In genomic region chr13:46173656-46174055, GRCh38 we compare ENCODE assay signal across 10 cellular contexts. TPM values are rescaled to one million over a fixed set of nuclear protein-coding genes. Genes with fewer than 3 reads are reported as not detected.
DNase-seq lines count a peak whose midpoint lies in the region; ATAC-seq lines count a peak whose summit lies in the region.
"Had no signal": no experiment of that assay in that cellular context is flagged by ENCODE, and none has a peak within 500 bp of the region (broad histone marks: within the 10 kb centered on the region; RNA-seq: fewer than 3 reads in every experiment).

No MANE protein-coding gene starts in this region.

- no peaks in the 10 kb centered on the region for H3K9me3 ChIP-seq in T-helper 17 cell (ENCODE audit: control insufficient read depth, low read length, poor library complexity, severe bottlenecking)
- H3K9me3 ChIP-seq: heart left ventricle had no signal

- peak; percentile 69 for DNase-seq in activated CD8-positive, alpha-beta memory T cell treated with anti-CD3 and anti-CD28 coated beads, Interleukin-2, amount 10 ng/mL, durations not matched to agents 7 days and 5 days
- DNase-seq in activated CD8-positive, alpha-beta memory T cell treated with anti-CD3 and anti-CD28 coated beads for 24 hours = no peak
- DNase-seq in T-helper 17 cell (peak in 2 of 3 donors; percentile 19 to 38), DMS 273 (lab: John Stamatoyannopoulos, UW; ENCODE audit: unreplicated experiment) (no peak), GM19240 (ENCODE audit: insufficient read length, low spot score) (no peak), occipital lobe (lab: John Stamatoyannopoulos, UW) (no peak)
- DNase-seq: central memory CD4-positive, alpha-beta T cell; heart left ventricle had no signal

- peaks cover 87% of the 10 kb centered on the region for H3K4me1 Mint-ChIP-seq in activated CD8-positive, alpha-beta memory T cell treated with anti-CD3 and anti-CD28 coated beads, Interleukin-2, amount 10 ng/mL, durations not matched to agents 7 days and 5 days
- peaks cover 86% of the 10 kb centered on the region for H3K4me1 Mint-ChIP-seq in T-helper 17 cell
- H3K4me1 Mint-ChIP-seq in stimulated activated memory B cell treated with anti-CD40 and anti-IgM and Interleukin-4, amounts not matched to agents 10 μg/mL and 1 μg/mL and 100 μg/mL, for 72 hours = peaks cover 96% of the 10 kb centered on the region

- H3K27ac Mint-ChIP-seq in activated CD8-positive, alpha-beta memory T cell treated with anti-CD3 and anti-CD28 coated beads, Interleukin-2, amount 10 ng/mL, durations not matched to agents 7 days and 5 days = peak overlapping the region; percentile 91
- peak overlapping the region; percentile 99 for H3K27ac Mint-ChIP-seq in T-helper 17 cell
- peak overlapping the region; percentile 92 for H3K27ac Mint-ChIP-seq in stimulated activated memory B cell treated with anti-CD40 and anti-IgM and Interleukin-4, amounts not matched to agents 10 μg/mL and 1 μg/mL and 100 μg/mL, for 72 hours

- no peaks in the 10 kb centered on the region for H3K27me3 Mint-ChIP-seq in activated CD8-positive, alpha-beta memory T cell treated with anti-CD3 and anti-CD28 coated beads, Interleukin-2, amount 10 ng/mL, durations not matched to agents 7 days and 5 days
- H3K27me3 Mint-ChIP-seq in T-helper 17 cell = no peaks in the 10 kb centered on the region
- no peaks in the 10 kb centered on the region for H3K27me3 Mint-ChIP-seq in stimulated activated memory B cell treated with anti-CD40 and anti-IgM and Interleukin-4, amounts not matched to agents 10 μg/mL and 1 μg/mL and 100 μg/mL, for 72 hours

- ATAC-seq in activated CD8-positive, alpha-beta memory T cell treated with anti-CD3 and anti-CD28 coated beads, Interleukin-2, amount 10 ng/mL, durations not matched to agents 7 days and 5 days = peak; percentile 31
- ATAC-seq in HG02885 (IDR thresholded peaks at IDR 0.05; ENCODE audit: poor library complexity, unreplicated experiment) (peak; percentile 49), T-helper 17 cell (peak; percentile 36)
- ATAC-seq in stimulated activated memory B cell treated with anti-CD40 and anti-IgM and Interleukin-4, amounts not matched to agents 10 μg/mL and 1 μg/mL and 100 μg/mL, for 72 hours = peak; percentile 83
- ATAC-seq: heart left ventricle had no signal

- peaks cover 81% of the 10 kb centered on the region for H3K36me3 Mint-ChIP-seq in activated CD8-positive, alpha-beta memory T cell treated with anti-CD3 and anti-CD28 coated beads, Interleukin-2, amount 10 ng/mL, durations not matched to agents 7 days and 5 days
- peaks cover 8% of the 10 kb centered on the region for H3K36me3 Mint-ChIP-seq in T-helper 17 cell (ENCODE audit: low read depth)
- H3K36me3 Mint-ChIP-seq in stimulated activated memory B cell treated with anti-CD40 and anti-IgM and Interleukin-4, amounts not matched to agents 10 μg/mL and 1 μg/mL and 100 μg/mL, for 72 hours = peaks cover 84% of the 10 kb centered on the region

- CTCF ChIA-PET in activated CD8-positive, alpha-beta memory T cell treated with anti-CD3 and anti-CD28 coated beads, Interleukin-2, amount 10 ng/mL, durations not matched to agents 7 days and 5 days (lab: Charles Lee) = interaction anchor here (0.7 to 7.9 kb wide), 6 partner anchors 9 to 26 kb away, joined by 3 to 56 read pairs (median 8); partner anchors contain the start of gene LCP1

- peak overlapping the region; percentile 68 for H3K4me3 Mint-ChIP-seq in activated CD8-positive, alpha-beta memory T cell treated with anti-CD3 and anti-CD28 coated beads, Interleukin-2, amount 10 ng/mL, durations not matched to agents 7 days and 5 days
- H3K4me3 Mint-ChIP-seq in T-helper 17 cell = peak overlapping the region; percentile 92
- peak overlapping the region; percentile 82 for H3K4me3 Mint-ChIP-seq in stimulated activated memory B cell treated with anti-CD40 and anti-IgM and Interleukin-4, amounts not matched to agents 10 μg/mL and 1 μg/mL and 100 μg/mL, for 72 hours

- no peaks in the 10 kb centered on the region for H3K9me3 Mint-ChIP-seq in activated CD8-positive, alpha-beta memory T cell treated with anti-CD3 and anti-CD28 coated beads, Interleukin-2, amount 10 ng/mL, durations not matched to agents 7 days and 5 days (ENCODE audit: low read depth)
- no peaks in the 10 kb centered on the region for H3K9me3 Mint-ChIP-seq in stimulated activated memory B cell treated with anti-CD40 and anti-IgM and Interleukin-4, amounts not matched to agents 10 μg/mL and 1 μg/mL and 100 μg/mL, for 72 hours

RNA-seq across cellular contexts. Expression of gene LCP1, which starts 8.3 kb away (rescaled TPM):
- 1,000 to 10,000 TPM in 1 of 2 experiments, 100 to 1,000 TPM in 1; 923 to 1,101 TPM for total RNA-seq in activated CD8-positive, alpha-beta memory T cell treated with anti-CD3 and anti-CD28 coated beads, Interleukin-2, amount 10 ng/mL, durations not matched to agents 7 days and 5 days
- total RNA-seq in T-helper 17 cell = 100 to 1,000 TPM; 485 to 528 TPM
- total RNA-seq in occipital lobe = 8.0 TPM

RNA-seq across cellular contexts. Expression of gene LRRC63, which starts 38.1 kb away (rescaled TPM):
- 1 to 10 TPM; 1.5 to 2.1 TPM for total RNA-seq in activated CD8-positive, alpha-beta memory T cell treated with anti-CD3 and anti-CD28 coated beads, Interleukin-2, amount 10 ng/mL, durations not matched to agents 7 days and 5 days
- under 1 TPM; 0.39 to 0.60 TPM for total RNA-seq in T-helper 17 cell
- total RNA-seq in occipital lobe = 2.0 TPM

Comparison
In these comparisons a context has a peak if more than half of its experiments do, and no peak if none do; other contexts are left out.
1. DNase-seq: peak in activated CD8-positive, alpha-beta memory T cell treated with anti-CD3 and anti-CD28 coated beads, Interleukin-2, amount 10 ng/mL, durations not matched to agents 7 days and 5 days (single experiment) and T-helper 17 cell (2 of 3); none in activated CD8-positive, alpha-beta memory T cell treated with anti-CD3 and anti-CD28 coated beads for 24 hours (single experiment), DMS 273 (single experiment), GM19240 (single experiment) and occipital lobe (single experiment).
2. ATAC-seq: peak in every context shown above with its lines; median percentile 83 in stimulated activated memory B cell treated with anti-CD40 and anti-IgM and Interleukin-4, amounts not matched to agents 10 μg/mL and 1 μg/mL and 100 μg/mL, for 72 hours; 49 in HG02885; 36 in T-helper 17 cell; 31 in activated CD8-positive, alpha-beta memory T cell treated with anti-CD3 and anti-CD28 coated beads, Interleukin-2, amount 10 ng/mL, durations not matched to agents 7 days and 5 days.
3. RNA of gene LCP1, which starts 8.3 kb away (total RNA-seq): 923 to 1,101 TPM in activated CD8-positive, alpha-beta memory T cell treated with anti-CD3 and anti-CD28 coated beads, Interleukin-2, amount 10 ng/mL, durations not matched to agents 7 days and 5 days and 485 to 528 TPM in T-helper 17 cell; 8.0 TPM in occipital lobe (single experiment); every median in the first group is over 10 times any median in the second.
4. Peak in every context shown above with its lines, with median percentiles within 50 percentile points of each other: H3K27ac Mint-ChIP-seq and H3K4me3 Mint-ChIP-seq.